ENCODE assay signal across 15 cellular contexts in the genomic region with DNA sequence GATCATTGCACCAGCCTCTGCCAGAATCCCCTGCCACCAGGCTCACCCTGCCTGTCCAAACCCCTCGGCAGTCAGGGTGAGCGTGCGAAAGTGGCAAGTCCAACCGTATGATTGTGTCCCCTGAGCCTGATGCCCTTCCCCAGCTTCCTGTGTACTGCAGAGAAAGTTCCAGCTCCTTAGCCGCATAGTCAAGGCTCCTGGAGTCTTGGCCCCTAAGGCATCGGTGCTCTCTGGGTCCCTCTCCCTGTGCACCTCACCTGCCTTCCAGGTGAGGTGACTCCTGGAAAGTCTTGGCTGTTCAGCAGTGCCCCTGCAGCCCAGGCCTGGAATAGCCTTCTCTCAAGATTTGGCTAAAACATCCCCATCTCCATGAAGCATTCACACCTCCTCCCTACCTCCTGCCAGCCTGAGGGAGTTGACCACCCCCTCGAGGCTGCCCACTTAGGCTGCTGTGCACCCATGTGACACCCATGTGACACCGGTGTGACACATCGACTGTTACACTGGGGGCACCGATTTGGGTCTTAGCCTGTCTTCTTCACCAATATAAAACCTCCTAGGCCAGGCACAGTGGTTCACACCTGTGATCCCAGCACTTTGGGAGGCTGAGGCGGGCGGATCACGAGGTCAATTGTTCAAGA. TPM values are rescaled to one million over a fixed set of nuclear protein-coding genes. Genes with fewer than 3 reads are reported as not detected.
DNase-seq lines count a peak whose midpoint lies in the region; ATAC-seq, FAIRE-seq and TF ChIP-seq lines count a peak whose summit lies in the region.
"Had no signal": no experiment of that assay in that cellular context is flagged by ENCODE, and none has a peak within 500 bp of the region (broad histone marks: within the 10 kb centered on the region; RNA-seq: fewer than 3 reads in every experiment).

No MANE protein-coding gene starts in this region.

- 0 out of 5 replicates have a peak, but pooled peaks of 1 of the 2 experiments have one; percentile 13 for TF ChIP-seq RAD21 in A549 (conservative IDR thresholded peaks at IDR 0.05 in 1 of 2, IDR thresholded peaks at IDR 0.05 in 1 of 2)

- no peak; the same call in 2 of the 3 replicates for TF ChIP-seq CTCF in A549 (IDR thresholded peaks at IDR 0.05)
- TF ChIP-seq CTCF in astrocyte of the spinal cord (IDR thresholded peaks at IDR 0.05; ENCODE audit: low read depth, low read length): peak; percentile 20

- peak in 1 of 2 experiments; percentile 16 for DNase-seq in A549 (ENCODE audit: low read depth in 1 of 2, low spot score in 1 of 2)
- no peak for DNase-seq in astrocyte of the spinal cord (ENCODE audit: low read depth, low spot score)
- peak; percentile 35 for DNase-seq in left lobe of liver (ENCODE audit: low spot score)
- DNase-seq in NK-92 (lab: John Stamatoyannopoulos, UW; ENCODE audit: unreplicated experiment): no peak
- no peak for DNase-seq in UCSD-AML1 (lab: John Stamatoyannopoulos, UW; ENCODE audit: unreplicated experiment)
- DNase-seq in NCI-H774 (lab: John Stamatoyannopoulos, UW): no peak
- DNase-seq: anterior cingulate cortex; small intestine; stimulated activated naive CD4-positive, alpha-beta T cell treated with Interleukin-2 at 50 U/mL for 16 hours had no signal

- peak; percentile 47 to 61; a peak in 5 of 6 replicates for ATAC-seq in A549
- peak; percentile 16 for ATAC-seq in HG03025 (IDR thresholded peaks at IDR 0.05; ENCODE audit: low FRiP score, unreplicated experiment)
- peak; percentile 33 for ATAC-seq in left lobe of liver
- no peak for ATAC-seq in GM18520 (IDR thresholded peaks at IDR 0.05; ENCODE audit: unreplicated experiment)

- no peak for FAIRE-seq in A549 (lab: Jason Lieb, UNC)
- FAIRE-seq: small intestine had no signal

- no peaks in the 10 kb centered on the region for H3K9me3 ChIP-seq in A549
- H3K9me3 ChIP-seq: HAP-1 had no signal

- H3K4me1 ChIP-seq in A549: no peaks in the 10 kb centered on the region
- H3K4me1 ChIP-seq: HAP-1 had no signal

- CTCF ChIA-PET in A549 (lab: Yijun Ruan, JAX): interaction anchor here (1.4 to 4.1 kb wide), 2 partner anchors 10 to 55 kb away, joined by 3 to 14 read pairs; no protein-coding TSS in a partner anchor

- POLR2A ChIA-PET in A549 (lab: Yijun Ruan, JAX): no interaction called here

- H3K27ac ChIP-seq in A549: no peak overlapping the region
- H3K27ac ChIP-seq: C4-2B, HL-60, SK-N-MC had no signal

- WGBS in A549 (ENCODE audit: missing lambda C conversion rate): 60% methylated on average over 13 of the region's 13 CpGs

- in situ Hi-C loops in astrocyte of the spinal cord (cut with HindIII; ENCODE audit: low sequenced_read_pairs): no loop called here

- TF ChIP-seq POLR2A in A549 (IDR thresholded peaks at IDR 0.05; ENCODE audit: low read length): no peak

- H3K4me3 ChIP-seq in A549 (no peak overlapping the region), astrocyte of the spinal cord (ENCODE audit: low read depth, low read length) (no peak overlapping the region)
- H3K4me3 ChIP-seq: HAP-1, SK-N-MC had no signal

- TF ChIP-seq EP300 in A549 (IDR thresholded peaks at IDR 0.05): no peak

- H3K4me2 ChIP-seq in A549: no peak overlapping the region

TF ChIP-seq in A549, 52 proteins besides CTCF, POLR2A, EP300 and RAD21:
- no peak for TF ChIP-seq ZNF302 (CRISPR knock-in tag; IDR thresholded peaks at IDR 0.05)
- no peak for TF ChIP-seq MYC (IDR thresholded peaks at IDR 0.05; ENCODE audit: borderline replicate concordance, low read length)
- no peak for TF ChIP-seq CHD4 (IDR thresholded peaks at IDR 0.05; ENCODE audit: borderline replicate concordance)
- TF ChIP-seq RCOR1 (IDR thresholded peaks at IDR 0.05; ENCODE audit: low read depth, low read length): no peak
- TF ChIP-seq NR3C1 (IDR thresholded peaks at IDR 0.05): no peak
- TF ChIP-seq, protein P1, sequence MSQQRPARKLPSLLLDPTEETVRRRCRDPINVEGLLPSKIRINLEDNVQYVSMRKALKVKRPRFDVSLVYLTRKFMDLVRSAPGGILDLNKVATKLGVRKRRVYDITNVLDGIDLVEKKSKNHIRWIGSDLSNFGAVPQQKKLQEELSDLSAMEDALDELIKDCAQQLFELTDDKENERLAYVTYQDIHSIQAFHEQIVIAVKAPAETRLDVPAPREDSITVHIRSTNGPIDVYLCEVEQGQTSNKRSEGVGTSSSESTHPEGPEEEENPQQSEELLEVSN (IDR thresholded peaks at IDR 0.05; ENCODE audit: borderline replicate concordance, low read depth): no peak
- TF ChIP-seq MAZ (IDR thresholded peaks at IDR 0.05; ENCODE audit: borderline replicate concordance, low read depth, low read length): no peak
- TF ChIP-seq HOXB13 (CRISPR knock-in tag; IDR thresholded peaks at IDR 0.05; ENCODE audit: low read depth): no peak
- TF ChIP-seq ELK1 (IDR thresholded peaks at IDR 0.05; ENCODE audit: low read depth, low read length): no peak
- TF ChIP-seq PHF8 (IDR thresholded peaks at IDR 0.05; ENCODE audit: borderline replicate concordance, low read depth): no peak
- TF ChIP-seq, protein P2, sequence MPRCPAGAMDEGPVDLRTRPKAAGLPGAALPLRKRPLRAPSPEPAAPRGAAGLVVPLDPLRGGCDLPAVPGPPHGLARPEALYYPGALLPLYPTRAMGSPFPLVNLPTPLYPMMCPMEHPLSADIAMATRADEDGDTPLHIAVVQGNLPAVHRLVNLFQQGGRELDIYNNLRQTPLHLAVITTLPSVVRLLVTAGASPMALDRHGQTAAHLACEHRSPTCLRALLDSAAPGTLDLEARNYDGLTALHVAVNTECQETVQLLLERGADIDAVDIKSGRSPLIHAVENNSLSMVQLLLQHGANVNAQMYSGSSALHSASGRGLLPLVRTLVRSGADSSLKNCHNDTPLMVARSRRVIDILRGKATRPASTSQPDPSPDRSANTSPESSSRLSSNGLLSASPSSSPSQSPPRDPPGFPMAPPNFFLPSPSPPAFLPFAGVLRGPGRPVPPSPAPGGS (IDR thresholded peaks at IDR 0.05): no peak
- TF ChIP-seq CEBPB (IDR thresholded peaks at IDR 0.05): no peak
- TF ChIP-seq, protein P3, sequence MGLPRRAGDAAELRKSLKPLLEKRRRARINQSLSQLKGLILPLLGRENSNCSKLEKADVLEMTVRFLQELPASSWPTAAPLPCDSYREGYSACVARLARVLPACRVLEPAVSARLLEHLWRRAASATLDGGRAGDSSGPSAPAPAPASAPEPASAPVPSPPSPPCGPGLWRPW (IDR thresholded peaks at IDR 0.05): no peak
TF ChIP-seq in A549: peak in this region for 0.

RNA-seq across cellular contexts. Expression of gene ELN, which starts 56.2 kb away (rescaled TPM):
- 0.08 and 0.16 TPM in 2 replicates for polyA plus RNA-seq in A549 (2011; rRNA removed)
- 0.14 and 0.15 TPM in 2 replicates for polyA plus RNA-seq in A549 (2012; cell fraction: cytosol; rRNA removed)
- polyA plus RNA-seq in A549 (2012; cell fraction: nucleus; rRNA removed): 0.11 and 0.26 TPM in 2 replicates
- polyA plus RNA-seq in A549 (2017; fragmentation: RNase III; extraction: RNeasy Plus Mini Kit Qiagen cat#74134 plus additional on column Dnase treatment): 0.09 to 0.16 TPM (median 0.12 TPM) in 3 replicates
- polyA minus RNA-seq in A549 (2011; rRNA and poly(A)+ RNA removed): 0.15 TPM in 1 of 2 replicates, not detected in the other
- total RNA-seq in left lobe of liver: 8.1 TPM
